Comparison of ENCODE assay signal across 1 cellular context in the genomic region with DNA sequence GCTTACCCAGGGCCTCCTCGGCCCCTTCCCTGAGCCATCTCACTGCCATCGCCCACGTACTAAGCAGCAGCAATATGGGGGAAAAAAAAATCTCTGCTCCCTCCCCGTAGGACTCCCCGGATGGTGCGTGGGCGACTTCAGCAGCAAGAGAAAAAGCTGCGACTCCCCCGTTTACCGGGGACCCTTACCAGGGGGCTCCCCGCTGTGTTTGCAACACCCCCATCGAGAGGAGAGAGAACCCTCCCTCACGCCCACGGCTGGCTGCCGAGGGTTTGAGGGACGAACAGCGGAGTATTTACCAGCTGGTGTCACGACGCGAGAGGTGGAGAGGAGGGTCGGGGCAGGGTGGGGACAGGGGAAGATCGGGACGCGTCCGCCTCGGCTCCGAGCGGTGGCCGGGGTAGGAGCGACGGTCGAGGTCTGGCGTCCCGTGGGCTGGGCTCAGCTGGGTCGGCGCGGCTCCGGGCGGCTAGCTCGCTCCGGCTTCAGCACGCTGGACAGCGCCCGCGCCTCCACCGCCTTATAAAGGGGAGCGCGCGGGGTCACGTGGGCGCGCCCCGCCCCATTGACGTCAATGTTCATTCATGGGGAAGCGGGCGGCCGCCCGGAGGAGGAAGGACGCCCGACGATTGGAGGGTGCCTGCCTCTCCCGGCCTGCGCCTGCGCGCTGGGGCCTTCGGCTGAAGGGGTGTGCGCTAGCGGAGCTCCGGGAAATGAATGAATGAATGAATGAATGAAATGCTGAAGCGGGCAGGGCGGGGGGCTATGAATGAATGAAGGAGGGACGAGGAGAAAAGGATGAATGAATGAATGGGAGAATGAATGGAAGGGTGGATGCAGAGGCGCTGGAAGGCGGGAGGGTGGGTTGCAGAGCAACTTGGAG.
TF ChIP-seq lines count a peak whose summit lies in the region.

TSS of gene VGF (minus strand) at position 495 of the 883 bp plus-strand sequence. CDS start 726 bp downstream, outside the sequence.

TF ChIP-seq in K562, 482 proteins besides CTCF, POLR2A, EP300 and RAD21 (continued from another document and continues in another):
- no peak for TF ChIP-seq BCL6 (CRISPR knock-in tag; IDR thresholded peaks at IDR 0.05)
- TF ChIP-seq ZC3H4 (CRISPR knock-in tag; IDR thresholded peaks at IDR 0.05; ENCODE audit: borderline replicate concordance): no peak
- TF ChIP-seq BACH1 (tag; IDR thresholded peaks at IDR 0.05): no peak
- peak; percentile 92 for TF ChIP-seq CTBP1 (IDR thresholded peaks at IDR 0.05; ENCODE audit: borderline replicate concordance)
- TF ChIP-seq, protein P1, sequence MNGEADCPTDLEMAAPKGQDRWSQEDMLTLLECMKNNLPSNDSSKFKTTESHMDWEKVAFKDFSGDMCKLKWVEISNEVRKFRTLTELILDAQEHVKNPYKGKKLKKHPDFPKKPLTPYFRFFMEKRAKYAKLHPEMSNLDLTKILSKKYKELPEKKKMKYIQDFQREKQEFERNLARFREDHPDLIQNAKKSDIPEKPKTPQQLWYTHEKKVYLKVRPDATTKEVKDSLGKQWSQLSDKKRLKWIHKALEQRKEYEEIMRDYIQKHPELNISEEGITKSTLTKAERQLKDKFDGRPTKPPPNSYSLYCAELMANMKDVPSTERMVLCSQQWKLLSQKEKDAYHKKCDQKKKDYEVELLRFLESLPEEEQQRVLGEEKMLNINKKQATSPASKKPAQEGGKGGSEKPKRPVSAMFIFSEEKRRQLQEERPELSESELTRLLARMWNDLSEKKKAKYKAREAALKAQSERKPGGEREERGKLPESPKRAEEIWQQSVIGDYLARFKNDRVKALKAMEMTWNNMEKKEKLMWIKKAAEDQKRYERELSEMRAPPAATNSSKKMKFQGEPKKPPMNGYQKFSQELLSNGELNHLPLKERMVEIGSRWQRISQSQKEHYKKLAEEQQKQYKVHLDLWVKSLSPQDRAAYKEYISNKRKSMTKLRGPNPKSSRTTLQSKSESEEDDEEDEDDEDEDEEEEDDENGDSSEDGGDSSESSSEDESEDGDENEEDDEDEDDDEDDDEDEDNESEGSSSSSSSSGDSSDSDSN (IDR thresholded peaks at IDR 0.05; ENCODE audit: borderline replicate concordance in 1 of 2, low read depth in 2 of 2, low read length in 2 of 2): peak in 1 of 2 experiments; percentile 91; a peak in 2 of 4 replicates
- TF ChIP-seq ILK (tag; IDR thresholded peaks at IDR 0.05; ENCODE audit: borderline replicate concordance, low read depth): no peak
- no peak for TF ChIP-seq DNMT1 (IDR thresholded peaks at IDR 0.05)
- no peak for TF ChIP-seq SMARCC2 (IDR thresholded peaks at IDR 0.05; ENCODE audit: low read depth)
- no peak for TF ChIP-seq ZNF449 (CRISPR knock-in tag; IDR thresholded peaks at IDR 0.05)
- no peak for TF ChIP-seq ZNF324 (CRISPR knock-in tag; IDR thresholded peaks at IDR 0.05)
- TF ChIP-seq, protein P2, sequence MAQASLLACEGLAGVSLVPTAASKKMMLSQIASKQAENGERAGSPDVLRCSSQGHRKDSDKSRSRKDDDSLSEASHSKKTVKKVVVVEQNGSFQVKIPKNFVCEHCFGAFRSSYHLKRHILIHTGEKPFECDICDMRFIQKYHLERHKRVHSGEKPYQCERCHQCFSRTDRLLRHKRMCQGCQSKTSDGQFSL (CRISPR knock-in tag; IDR thresholded peaks at IDR 0.05): no peak; the same call in 1 of the 2 replicates
- TF ChIP-seq, protein P2 (tag; IDR thresholded peaks at IDR 0.05): no peak
- no peak for TF ChIP-seq RBM34 (IDR thresholded peaks at IDR 0.05; ENCODE audit: borderline replicate concordance, insufficient read depth, low read length)
- TF ChIP-seq ZNF830 (CRISPR knock-in tag; IDR thresholded peaks at IDR 0.05): no peak
- peak; percentile 79 for TF ChIP-seq SAP30 (IDR thresholded peaks at IDR 0.05; ENCODE audit: borderline replicate concordance, insufficient read depth, low read depth, low read length, poor library complexity, severe bottlenecking)
- TF ChIP-seq SMARCE1 (IDR thresholded peaks at IDR 0.05): no peak
- no peak for TF ChIP-seq SMARCA4 (IDR thresholded peaks at IDR 0.05)
- TF ChIP-seq TCF15 (CRISPR knock-in tag; IDR thresholded peaks at IDR 0.05): no peak
- peak; percentile 86 for TF ChIP-seq ZNF589 (CRISPR knock-in tag; IDR thresholded peaks at IDR 0.05; ENCODE audit: low read depth)
- TF ChIP-seq HNRNPLL (IDR thresholded peaks at IDR 0.05; ENCODE audit: low read depth, low read length, poor library complexity, severe bottlenecking): peak; percentile 54
- TF ChIP-seq ZNF239 (CRISPR knock-in tag; IDR thresholded peaks at IDR 0.05): no peak
- TF ChIP-seq, protein P3, sequence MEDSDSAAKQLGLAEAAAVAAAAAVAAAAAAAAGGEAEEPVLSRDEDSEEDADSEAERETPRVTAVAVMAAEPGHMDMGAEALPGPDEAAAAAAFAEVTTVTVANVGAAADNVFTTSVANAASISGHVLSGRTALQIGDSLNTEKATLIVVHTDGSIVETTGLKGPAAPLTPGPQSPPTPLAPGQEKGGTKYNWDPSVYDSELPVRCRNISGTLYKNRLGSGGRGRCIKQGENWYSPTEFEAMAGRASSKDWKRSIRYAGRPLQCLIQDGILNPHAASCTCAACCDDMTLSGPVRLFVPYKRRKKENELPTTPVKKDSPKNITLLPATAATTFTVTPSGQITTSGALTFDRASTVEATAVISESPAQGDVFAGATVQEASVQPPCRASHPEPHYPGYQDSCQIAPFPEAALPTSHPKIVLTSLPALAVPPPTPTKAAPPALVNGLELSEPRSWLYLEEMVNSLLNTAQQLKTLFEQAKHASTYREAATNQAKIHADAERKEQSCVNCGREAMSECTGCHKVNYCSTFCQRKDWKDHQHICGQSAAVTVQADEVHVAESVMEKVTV (CRISPR knock-in tag; IDR thresholded peaks at IDR 0.05): no peak
- no peak for TF ChIP-seq ZNF311 (CRISPR knock-in tag; IDR thresholded peaks at IDR 0.05)
- TF ChIP-seq PHF8 (IDR thresholded peaks at IDR 0.05; ENCODE audit: borderline replicate concordance, low read length): no peak
- TF ChIP-seq ZNF280B (CRISPR knock-in tag; IDR thresholded peaks at IDR 0.05): no peak
- TF ChIP-seq TCF7L2 (IDR thresholded peaks at IDR 0.05; ENCODE audit: low read depth, low read length): no peak
- peak; percentile 89 for TF ChIP-seq JUN (IDR thresholded peaks at IDR 0.05; ENCODE audit: borderline replicate concordance, low read depth, low read length)
- TF ChIP-seq JUN (CRISPR knock-in tag; IDR thresholded peaks at IDR 0.05; ENCODE audit: borderline replicate concordance): peak; percentile 88; the same call in 1 of the 2 replicates
- no peak for TF ChIP-seq ZKSCAN8 (CRISPR knock-in tag; IDR thresholded peaks at IDR 0.05)
- TF ChIP-seq ARHGAP35 (IDR thresholded peaks at IDR 0.05; ENCODE audit: partially characterized antibody): no peak
- TF ChIP-seq TAF7 (tag; IDR thresholded peaks at IDR 0.05): no peak
- peak in 1 of 2 experiments; percentile 66; a peak in 1 of 3 replicates for TF ChIP-seq CBX3 (IDR thresholded peaks at IDR 0.05; ENCODE audit: borderline replicate concordance in 1 of 2, low read length in 2 of 2)
- TF ChIP-seq FOXP4 (CRISPR knock-in tag; IDR thresholded peaks at IDR 0.05; ENCODE audit: borderline replicate concordance): peak; percentile 96
- no peak for TF ChIP-seq ZSCAN32 (CRISPR knock-in tag; IDR thresholded peaks at IDR 0.05)
- peak; percentile 97 for TF ChIP-seq RAD51 (IDR thresholded peaks at IDR 0.05; ENCODE audit: borderline replicate concordance, low read depth)
- no peak for TF ChIP-seq HDGF (IDR thresholded peaks at IDR 0.05)
- TF ChIP-seq MEF2A (IDR thresholded peaks at IDR 0.05; ENCODE audit: control insufficient read depth, low read depth, low read length): no peak
- TF ChIP-seq, protein P4, sequence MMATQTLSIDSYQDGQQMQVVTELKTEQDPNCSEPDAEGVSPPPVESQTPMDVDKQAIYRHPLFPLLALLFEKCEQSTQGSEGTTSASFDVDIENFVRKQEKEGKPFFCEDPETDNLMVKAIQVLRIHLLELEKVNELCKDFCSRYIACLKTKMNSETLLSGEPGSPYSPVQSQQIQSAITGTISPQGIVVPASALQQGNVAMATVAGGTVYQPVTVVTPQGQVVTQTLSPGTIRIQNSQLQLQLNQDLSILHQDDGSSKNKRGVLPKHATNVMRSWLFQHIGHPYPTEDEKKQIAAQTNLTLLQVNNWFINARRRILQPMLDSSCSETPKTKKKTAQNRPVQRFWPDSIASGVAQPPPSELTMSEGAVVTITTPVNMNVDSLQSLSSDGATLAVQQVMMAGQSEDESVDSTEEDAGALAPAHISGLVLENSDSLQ (IDR thresholded peaks at IDR 0.05): peak; percentile 56
- TF ChIP-seq ARID2 (IDR thresholded peaks at IDR 0.05): no peak
- peak; percentile 60; the same call in 1 of the 2 replicates for TF ChIP-seq L3MBTL2 (IDR thresholded peaks at IDR 0.05)
- TF ChIP-seq ERF (CRISPR knock-in tag; IDR thresholded peaks at IDR 0.05): no peak
- TF ChIP-seq ELK1 (CRISPR knock-in tag; IDR thresholded peaks at IDR 0.05): no peak
- no peak for TF ChIP-seq ZNF280A (IDR thresholded peaks at IDR 0.05; ENCODE audit: low read depth, partially characterized antibody)
- TF ChIP-seq ZNF3 (CRISPR knock-in tag; IDR thresholded peaks at IDR 0.05): no peak
